25 cellular contexts compared by ENCODE assay signal in genomic region chr7:70434821-70435220, GRCh38.
"Had no signal": no experiment of that assay in that cellular context is flagged by ENCODE, and none has a peak within 500 bp of the region (broad histone marks: within the 10 kb centered on the region; RNA-seq: fewer than 3 reads in every experiment).

No MANE protein-coding gene starts in this region.

- H3K4me3 ChIP-seq: pancreas, psoas muscle, skin epidermis, stomach, thoracic aorta, thyroid gland, tibial nerve, upper lobe of left lung, uterus had no signal

- H3K27ac ChIP-seq: neutrophil, pancreas, psoas muscle, skin epidermis, stomach, thoracic aorta, thyroid gland, tibial nerve, upper lobe of left lung, uterus had no signal

- DNase-seq: naive B cell; naive thymus-derived CD8-positive, alpha-beta T cell; nephron progenitor cell; nucleus accumbens; pancreas; psoas muscle; right cardiac atrium; stimulated activated CD4-positive, alpha-beta T cell treated with anti-CD3 and anti-CD28 coated beads, Interleukin-15, amount 100 ng/mL, for 24 hours; stimulated activated CD4-positive, alpha-beta T cell treated with anti-CD3 and anti-CD28 coated beads, Interleukin-2, amount 100 ng/mL, for 24 hours; stimulated activated CD4-positive, alpha-beta T cell treated with anti-CD3 and anti-CD28 coated beads, Interleukin-2, amount 100 ng/mL, for 48 hours; stimulated activated CD4-positive, alpha-beta T cell treated with anti-CD3 and anti-CD28 coated beads, Interleukin-4, amount 100 ng/mL, for 24 hours; stimulated activated naive B cell treated with anti-CD40 and anti-IgM and Interleukin-4, amounts not matched to agents 10 μg/mL and 1 μg/mL and 100 μg/mL, for 72 hours; stimulated activated naive CD4-positive, alpha-beta T cell treated with Interleukin-2 at 50 U/mL for 16 hours; stomach; thyroid gland; trophoblast cell; upper lobe of left lung; uterus had no signal

- H3K36me3 ChIP-seq: neutrophil, pancreas, stomach, thoracic aorta, thyroid gland, tibial nerve, upper lobe of left lung, uterus had no signal

- H3K9me3 ChIP-seq: neutrophil, pancreas, psoas muscle, stomach, thoracic aorta, thyroid gland, tibial nerve, upper lobe of left lung, uterus had no signal

- H3K27me3 ChIP-seq: neutrophil, pancreas, stomach, thyroid gland, tibial nerve, upper lobe of left lung, uterus had no signal

- H3K4me1 ChIP-seq: pancreas, psoas muscle, thyroid gland, upper lobe of left lung, uterus had no signal

- ATAC-seq: naive thymus-derived CD8-positive, alpha-beta T cell; natural killer cell treated with Interleukin-12 subunit alpha and Interleukin-12 subunit beta and Interleukin-15 and Interleukin-18, amount 100 ng/mL, for 72 hours; pancreas; psoas muscle; right cardiac atrium; sciatic nerve; stimulated activated effector memory CD8-positive, alpha-beta T cell treated with anti-CD3 and anti-CD28 coated beads, Interleukin-12 subunit alpha, Interleukin-12 subunit beta, amount 100 ng/mL, for 72 hours; stimulated activated naive B cell treated with anti-CD40 and anti-IgM and Interleukin-4, amounts not matched to agents 10 μg/mL and 1 μg/mL and 100 μg/mL, for 72 hours had no signal
